15 cellular contexts compared by ENCODE assay signal in the genomic region with DNA sequence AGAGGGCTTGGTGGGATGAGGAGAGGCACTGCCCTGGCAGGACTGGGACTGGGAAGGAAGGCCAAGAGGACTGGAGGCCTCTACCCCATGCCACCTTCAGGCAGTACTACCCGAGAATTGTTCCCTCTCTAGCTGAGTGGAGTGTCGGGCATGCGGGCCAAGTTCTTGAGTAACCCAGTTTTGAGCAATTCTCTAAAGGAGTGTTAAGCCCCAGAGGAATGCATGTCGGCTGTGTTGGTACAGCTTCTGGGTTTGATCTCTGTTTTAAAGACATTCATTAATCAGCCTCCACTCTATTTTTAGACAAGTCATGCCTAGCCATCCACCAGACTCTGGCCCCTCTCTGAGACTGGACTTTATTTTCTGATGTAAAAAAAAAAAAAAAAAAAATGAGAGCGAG.
DNase-seq lines count a peak whose midpoint lies in the region; ATAC-seq, FAIRE-seq and TF ChIP-seq lines count a peak whose summit lies in the region.
"Had no signal": no experiment of that assay in that cellular context is flagged by ENCODE, and none has a peak within 500 bp of the region (broad histone marks: within the 10 kb centered on the region; RNA-seq: fewer than 3 reads in every experiment).

No MANE protein-coding gene starts in this region.

- TF ChIP-seq EP300 in ovary (IDR thresholded peaks at IDR 0.05), result no peak

- H3K4me3 ChIP-seq in ascending aorta, result peak overlapping the region in 1 of 2 donors; percentile 41
- H3K4me3 ChIP-seq in ovary, result no peak overlapping the region
- H3K4me3 ChIP-seq: A549, breast epithelium had no signal

- H3K4me1 ChIP-seq in ascending aorta (peaks cover 0 to 19% of the 10 kb centered on the region in 2 donors), ovary (ENCODE audit: insufficient read depth) (no peaks in the 10 kb centered on the region)
- H3K4me1 ChIP-seq: A549, breast epithelium had no signal

- FAIRE-seq in GM12892 (lab: Jason Lieb, UNC), result no peak
- FAIRE-seq: A549 had no signal

- DNase-seq in AG08395 (ENCODE audit: low spot score), result peak; percentile 82
- peak; percentile 41 to 94 for DNase-seq in ascending aorta (ENCODE audit: low spot score in 2 of 2)
- DNase-seq in left cardiac atrium, result peak; percentile 60
- DNase-seq in ovary, result peak in 3 of 5 donors; percentile 37 to 52 (median 52)
- DNase-seq in D341Med (ENCODE audit: low spot score), result no peak
- DNase-seq in GM12892 (ENCODE audit: insufficient read length), result no peak
- DNase-seq: activated CD4-positive, alpha-beta T cell treated with anti-CD3 and anti-CD28 coated beads, Interleukin-2, amount 10 ng/mL, durations not matched to agents 24 days and 14 days; erythroblast; OCI-M1; stimulated activated CD4-positive, alpha-beta T cell treated with anti-CD3 and anti-CD28 coated beads, Interleukin-12 subunit alpha, Interleukin-12 subunit beta, amount 100 ng/mL, for 4 hours; T-helper 17 cell had no signal

- TF ChIP-seq POLR2A in ovary (IDR thresholded peaks at IDR 0.05), result no peak
- TF ChIP-seq POLR2A in GM12892 (IDR thresholded peaks at IDR 0.05; ENCODE audit: low read depth, low read length), result no peak

- intact Hi-C loops in ascending aorta (cut with DNase I), result loop anchor here (1.0 to 5.0 kb wide), 6 partner anchors 9 to 415 kb away; a partner anchor contains a TSS
- intact Hi-C loops in left cardiac atrium (cut with DNase I), result no loop called here
- intact Hi-C loops in ovary (cut with DNase I), result no loop called here

- peak overlapping the region; percentile 86 to 95 for H3K27ac ChIP-seq in ascending aorta
- no peak overlapping the region for H3K27ac ChIP-seq in ovary
- H3K27ac ChIP-seq: A549, breast epithelium had no signal

- TF ChIP-seq CTCF in ascending aorta (IDR thresholded peaks at IDR 0.05), result no peak
- TF ChIP-seq CTCF in ovary (IDR thresholded peaks at IDR 0.05), result no peak

- peak; percentile 89 to 90 for ATAC-seq in left cardiac atrium
- ATAC-seq in GM19397 (IDR thresholded peaks at IDR 0.05; ENCODE audit: unreplicated experiment), result no peak
- no peak for ATAC-seq in GM18867 (IDR thresholded peaks at IDR 0.05; ENCODE audit: unreplicated experiment)
- ATAC-seq: A549, T-helper 17 cell had no signal

- 36 to 39% (median 38%) methylated on average over 3 to 5 of the region's 5 CpGs for WGBS in ovary, 3 donors

- H3K9me3 ChIP-seq in ascending aorta (no peaks in the 10 kb centered on the region), ovary (no peaks in the 10 kb centered on the region)
- H3K9me3 ChIP-seq: A549, breast epithelium had no signal

- H3K36me3 ChIP-seq in ascending aorta (no peaks in the 10 kb centered on the region), ovary (no peaks in the 10 kb centered on the region)
- H3K36me3 ChIP-seq: breast epithelium had no signal

- H3K27me3 ChIP-seq in ascending aorta (no peaks in the 10 kb centered on the region), ovary (no peaks in the 10 kb centered on the region)
- H3K27me3 ChIP-seq: breast epithelium had no signal

Comparison
In these comparisons a context has a peak if more than half of its experiments do, and no peak if none do; other contexts are left out.
1. DNase-seq: peak in AG08395 (single experiment), ascending aorta (2 of 2), left cardiac atrium (single experiment) and ovary (3 of 5); none in D341Med (single experiment) and GM12892 (single experiment).
2. H3K27ac ChIP-seq: peak in ascending aorta (2 of 2); none in ovary (0 of 2).
3. ATAC-seq: peak in left cardiac atrium (2 of 2); none in GM19397 (single experiment) and GM18867 (single experiment).